In the genomic region with DNA sequence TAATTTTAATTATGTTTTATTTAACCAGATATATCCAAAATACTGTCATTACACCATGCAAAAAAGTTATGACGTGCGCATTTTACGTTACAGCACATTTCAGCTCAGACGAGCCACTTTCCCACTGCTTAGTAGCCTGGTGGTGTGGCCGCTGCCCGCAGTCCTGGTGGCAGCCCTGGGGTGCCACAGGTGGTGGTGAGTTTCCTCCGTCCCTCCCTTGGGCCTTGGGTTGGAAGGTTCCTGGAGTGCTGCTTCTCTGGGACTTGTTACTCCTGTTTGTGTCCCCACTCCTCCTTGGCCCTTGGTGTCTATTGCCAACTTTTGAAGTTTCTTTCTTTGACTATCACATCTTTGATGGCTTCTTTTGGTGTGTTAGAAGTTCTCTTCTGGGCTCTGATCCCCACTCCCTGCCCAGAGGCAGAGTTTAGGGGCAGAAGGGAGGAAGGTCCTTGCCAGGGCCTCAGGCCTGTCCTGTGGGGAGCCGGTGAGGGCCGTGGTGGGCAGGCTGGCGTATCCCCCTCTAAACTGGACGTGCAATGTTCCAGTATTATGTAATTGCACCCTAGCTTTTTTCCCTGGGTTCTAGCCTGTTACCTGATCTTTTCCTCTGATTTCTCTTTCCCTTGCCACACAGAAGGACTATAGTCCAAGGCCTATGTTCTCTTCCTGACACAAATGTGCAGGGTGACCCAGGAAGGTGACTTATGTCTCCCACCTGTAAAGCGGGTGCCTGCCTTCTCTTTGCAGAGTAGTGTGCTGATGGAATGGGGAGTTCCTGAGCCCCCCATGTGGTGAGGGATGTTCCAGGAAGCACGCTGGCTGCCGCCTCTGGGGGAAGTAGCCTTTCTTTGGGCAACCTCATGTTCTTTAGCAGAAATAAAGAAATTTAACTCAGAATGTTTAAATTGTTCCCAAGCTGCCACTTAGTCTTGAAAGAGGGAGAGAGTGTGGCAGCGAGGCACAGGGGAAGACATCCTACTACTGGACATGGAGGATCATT, we compare ENCODE assay signal across 16 cellular contexts. TPM values are rescaled to one million over a fixed set of nuclear protein-coding genes. Genes with fewer than 3 reads are reported as not detected.
DNase-seq lines count a peak whose midpoint lies in the region; ATAC-seq and TF ChIP-seq lines count a peak whose summit lies in the region.
"Had no signal": no experiment of that assay in that cellular context is flagged by ENCODE, and none has a peak within 500 bp of the region (broad histone marks: within the 10 kb centered on the region; RNA-seq: fewer than 3 reads in every experiment).

No MANE protein-coding gene starts in this region.

- H3K4me3 Mint-ChIP-seq in CD4-positive, alpha-beta T cell, result peak overlapping the region; percentile 30
- H3K4me3 Mint-ChIP-seq in endodermal cell (no peak overlapping the region), T-cell (no peak overlapping the region)
- H3K4me3 Mint-ChIP-seq: activated CD4-positive, alpha-beta T cell treated with anti-CD3 and anti-CD28 coated beads, Interleukin-2, amount 10 ng/mL, durations not matched to agents 24 days and 14 days; CD14-positive monocyte; T-helper 1 cell treated with Interleukin-12 subunit alpha and Interleukin-12 subunit beta and Interleukin-4 antibody, amounts not matched to agents 30 μg/mL and 1 μg/mL, for 36 hours had no signal

- H3K4me3 ChIP-seq in HEK293 (ENCODE audit: low read depth, low read length), result no peak overlapping the region
- no peak overlapping the region for H3K4me3 ChIP-seq in endodermal cell (ENCODE audit: low read length)
- H3K4me3 ChIP-seq in psoas muscle, result peak overlapping the region; percentile 19
- H3K4me3 ChIP-seq: Peyer's patch had no signal

- POLR2A ChIA-PET in CD4-positive, alpha-beta T cell (lab: Charles Lee), result interaction anchor here (1.0 kb wide), 1 partner anchor 9 kb away, joined by 3 read pairs; no protein-coding TSS in a partner anchor
- POLR2A ChIA-PET in HEK293 (lab: Yijun Ruan, JAX) (interaction anchor here (0.6 kb wide), 1 partner anchor 512 kb away, joined by 4 read pairs; no protein-coding TSS in a partner anchor), T-cell (lab: Charles Lee) (no interaction called here)

- peaks cover 12% of the 10 kb centered on the region for H3K36me3 Mint-ChIP-seq in CD4-positive, alpha-beta T cell (ENCODE audit: low read depth)
- peaks cover 18% of the 10 kb centered on the region for H3K36me3 Mint-ChIP-seq in endodermal cell (ENCODE audit: low read depth)
- H3K36me3 Mint-ChIP-seq in T-cell, result no peaks in the 10 kb centered on the region

- H3K27me3 Mint-ChIP-seq in CD4-positive, alpha-beta T cell, result no peaks in the 10 kb centered on the region
- H3K27me3 Mint-ChIP-seq in endodermal cell (ENCODE audit: insufficient read depth), result no peaks in the 10 kb centered on the region
- H3K27me3 Mint-ChIP-seq in T-cell, result no peaks in the 10 kb centered on the region
- H3K27me3 Mint-ChIP-seq: activated CD4-positive, alpha-beta T cell treated with anti-CD3 and anti-CD28 coated beads, Interleukin-2, amount 10 ng/mL, durations not matched to agents 24 days and 14 days had no signal

- no peaks in the 10 kb centered on the region for H3K9me3 ChIP-seq in CD4-positive, alpha-beta T cell (ENCODE audit: control insufficient read depth, low read length)
- H3K9me3 ChIP-seq in HEK293 (ENCODE audit: control insufficient read depth, insufficient read depth, low read depth, low read length) (no peaks in the 10 kb centered on the region), endodermal cell (ENCODE audit: control insufficient read depth, low read length) (peaks cover 9% of the 10 kb centered on the region), psoas muscle (no peaks in the 10 kb centered on the region)
- H3K9me3 ChIP-seq: Peyer's patch had no signal

- ATAC-seq in CD4-positive, alpha-beta T cell (ENCODE audit: poor library complexity), result no peak
- no peak for ATAC-seq in psoas muscle
- ATAC-seq in T-cell (replicated peaks in 1 of 4), result no peak

- H3K27ac ChIP-seq in CD4-positive, alpha-beta T cell (ENCODE audit: low read depth, low read length), result no peak overlapping the region
- H3K27ac ChIP-seq in HEK293 (ENCODE audit: extremely low read depth, low read depth, low read length) (no peak overlapping the region), endodermal cell (ENCODE audit: low read depth, low read length) (no peak overlapping the region), psoas muscle (peak overlapping the region; percentile 96)

- peaks cover 80% of the 10 kb centered on the region for H3K4me1 Mint-ChIP-seq in CD4-positive, alpha-beta T cell (ENCODE audit: low read depth)
- H3K4me1 Mint-ChIP-seq in endodermal cell (peaks cover 8% of the 10 kb centered on the region), T-cell (peaks cover 78 to 83% (median 80%) of the 10 kb centered on the region in 3 donors)

- intact Hi-C loops in CD4-positive, alpha-beta T cell (cut with DNase I, micrococcal nuclease), result no loop called here
- intact Hi-C loops in psoas muscle (cut with DNase I), result no loop called here

- no peaks in the 10 kb centered on the region for H3K27me3 ChIP-seq in CD4-positive, alpha-beta T cell (ENCODE audit: control insufficient read depth, insufficient read depth, low read length)
- H3K27me3 ChIP-seq in endodermal cell (ENCODE audit: control insufficient read depth, insufficient read depth, low read length, poor library complexity, severe bottlenecking) (no peaks in the 10 kb centered on the region), psoas muscle (ENCODE audit: insufficient read depth in 3 of 3, low read length in 2 of 3) (no peaks in the 10 kb centered on the region)
- H3K27me3 ChIP-seq: Peyer's patch had no signal

- H3K9ac ChIP-seq in endodermal cell (ENCODE audit: extremely low read depth, low read length, poor library complexity, severe bottlenecking), result no peak overlapping the region

- H3K4me1 ChIP-seq in HEK293 (ENCODE audit: control insufficient read depth, insufficient read depth, low read length), result peaks cover 11% of the 10 kb centered on the region
- H3K4me1 ChIP-seq in endodermal cell (ENCODE audit: control insufficient read depth, insufficient read depth, low read length), result no peaks in the 10 kb centered on the region
- H3K4me1 ChIP-seq in psoas muscle, result peaks cover 97% of the 10 kb centered on the region

- H3K36me3 ChIP-seq in HEK293 (ENCODE audit: control insufficient read depth in 2 of 2, insufficient read depth in 1 of 2, low read length in 2 of 2), result peaks cover 0 to 14% of the 10 kb centered on the region in 2 experiments; a peak in 2 of 3 replicates
- H3K36me3 ChIP-seq in endodermal cell (ENCODE audit: control insufficient read depth, insufficient read depth, low read length), result no peaks in the 10 kb centered on the region
- H3K36me3 ChIP-seq in psoas muscle (ENCODE audit: insufficient read depth in 1 of 2, low read depth in 1 of 2), result no peaks in the 10 kb centered on the region
- H3K36me3 ChIP-seq: Peyer's patch had no signal

- no peak for TF ChIP-seq CTCF in CD4-positive, alpha-beta T cell (IDR thresholded peaks at IDR 0.05)
- TF ChIP-seq CTCF in HEK293 (tag by site-specific recombination; IDR thresholded peaks at IDR 0.05) (no peak), endodermal cell (conservative IDR thresholded peaks at IDR 0.05) (peak; percentile 34), psoas muscle (IDR thresholded peaks at IDR 0.05) (no peak)

- CTCF ChIA-PET in CD4-positive, alpha-beta T cell (lab: Charles Lee), result no interaction called here
- CTCF ChIA-PET in HEK293 (lab: Yijun Ruan, JAX) (interaction anchor here (0.6 kb wide), 1 partner anchor 58 kb away, joined by 3 read pairs; no protein-coding TSS in a partner anchor), T-cell (lab: Charles Lee) (no interaction called here)

- H3K27ac Mint-ChIP-seq in CD4-positive, alpha-beta T cell, result peak overlapping the region; percentile 47
- H3K27ac Mint-ChIP-seq in endodermal cell (no peak overlapping the region), T-cell (peak overlapping the region in 1 of 2 donors; percentile 44)
- H3K27ac Mint-ChIP-seq: activated CD4-positive, alpha-beta T cell treated with anti-CD3 and anti-CD28 coated beads, Interleukin-2, amount 10 ng/mL, durations not matched to agents 24 days and 14 days; T-helper 1 cell treated with Interleukin-12 subunit alpha and Interleukin-12 subunit beta and Interleukin-4 antibody, amounts not matched to agents 30 μg/mL and 1 μg/mL, for 36 hours had no signal

- peak in 1 of 10 experiments; percentile 25 for DNase-seq in CD4-positive, alpha-beta T cell
- DNase-seq in endodermal cell (peak; percentile 42), psoas muscle (no peak), T-cell (no peak), NCI-H2029 (lab: John Stamatoyannopoulos, UW) (no peak), T1000 (lab: John Stamatoyannopoulos, UW) (no peak), NCI-H524 treated with DMSO at 0.1 percent for 48 hours (lab: John Stamatoyannopoulos, UW) (no peak)
- DNase-seq: activated CD4-positive, alpha-beta T cell treated with anti-CD3 and anti-CD28 coated beads, Interleukin-2, amount 10 ng/mL, durations not matched to agents 24 days and 14 days; erythroblast; NCI-H1105 treated with DMSO at 0.1 percent for 48 hours; stimulated activated CD4-positive, alpha-beta T cell treated with anti-CD3 and anti-CD28 coated beads, Interleukin-4, amount 100 ng/mL, for 1 hour; stimulated activated naive CD4-positive, alpha-beta T cell had no signal

- 96 to 97% methylated on average over 9 to 15 of the region's 15 CpGs for WGBS in endodermal cell (ENCODE audit: insufficient coverage in 1 of 2, insufficient read length in 1 of 2), 2 experiments
- 78 to 89% (median 78%) methylated on average over 15 of the region's 15 CpGs for WGBS in psoas muscle, 3 donors

- H3K9me3 Mint-ChIP-seq in CD4-positive, alpha-beta T cell, result no peaks in the 10 kb centered on the region
- H3K9me3 Mint-ChIP-seq in endodermal cell, result peaks cover 5% of the 10 kb centered on the region
- H3K9me3 Mint-ChIP-seq in T-cell, result no peaks in the 10 kb centered on the region
- H3K9me3 Mint-ChIP-seq: activated CD4-positive, alpha-beta T cell treated with anti-CD3 and anti-CD28 coated beads, Interleukin-2, amount 10 ng/mL, durations not matched to agents 24 days and 14 days; CD14-positive monocyte; T-helper 1 cell treated with Interleukin-12 subunit alpha and Interleukin-12 subunit beta and Interleukin-4 antibody, amounts not matched to agents 30 μg/mL and 1 μg/mL, for 36 hours had no signal

TF ChIP-seq in HEK293, 187 proteins besides CTCF, POLR2A, EP300 and RAD21 (continues in another document):
- TF ChIP-seq MZF1 (tag by site-specific recombination; IDR thresholded peaks at IDR 0.05; ENCODE audit: borderline replicate concordance) (no peak), ZNF354C (tag by site-specific recombination; IDR thresholded peaks at IDR 0.05; ENCODE audit: borderline replicate concordance, low read depth) (no peak), ZNF302 (tag by site-specific recombination; IDR thresholded peaks at IDR 0.05; ENCODE audit: low read depth) (no peak), SCRT2 (tag by site-specific recombination; IDR thresholded peaks at IDR 0.05) (peak; percentile 46; the same call in 1 of the 2 replicates)

RNA-seq across cellular contexts. Expression of gene MPRIP, which starts 8.4 kb away (rescaled TPM):
- total RNA-seq in CD4-positive, alpha-beta T cell, result 100 to 1,000 TPM; 176 to 188 TPM
- total RNA-seq in endodermal cell (100 to 1,000 TPM; 154 to 155 TPM), psoas muscle (100 to 1,000 TPM; 228 to 322 (median 258) TPM), T-cell (100 to 1,000 TPM; 189 to 266 (median 247) TPM)
- polyA plus RNA-seq in endodermal cell (2013, experiment 1 of 2), result 126 TPM
- 112 TPM for polyA plus RNA-seq in endodermal cell (2013, experiment 2 of 2)
- 100 to 1,000 TPM; 142 to 270 (median 184) TPM for polyA plus RNA-seq in psoas muscle

Comparison
In these comparisons a context has a peak if more than half of its experiments do, and no peak if none do; other contexts are left out.
1. POLR2A ChIA-PET loops: an anchor here in CD4-positive, alpha-beta T cell (1.0 kb wide) and HEK293 (0.6 kb wide); none called in T-cell.